ENCODE assay signal across 10 cellular contexts in the genomic region with DNA sequence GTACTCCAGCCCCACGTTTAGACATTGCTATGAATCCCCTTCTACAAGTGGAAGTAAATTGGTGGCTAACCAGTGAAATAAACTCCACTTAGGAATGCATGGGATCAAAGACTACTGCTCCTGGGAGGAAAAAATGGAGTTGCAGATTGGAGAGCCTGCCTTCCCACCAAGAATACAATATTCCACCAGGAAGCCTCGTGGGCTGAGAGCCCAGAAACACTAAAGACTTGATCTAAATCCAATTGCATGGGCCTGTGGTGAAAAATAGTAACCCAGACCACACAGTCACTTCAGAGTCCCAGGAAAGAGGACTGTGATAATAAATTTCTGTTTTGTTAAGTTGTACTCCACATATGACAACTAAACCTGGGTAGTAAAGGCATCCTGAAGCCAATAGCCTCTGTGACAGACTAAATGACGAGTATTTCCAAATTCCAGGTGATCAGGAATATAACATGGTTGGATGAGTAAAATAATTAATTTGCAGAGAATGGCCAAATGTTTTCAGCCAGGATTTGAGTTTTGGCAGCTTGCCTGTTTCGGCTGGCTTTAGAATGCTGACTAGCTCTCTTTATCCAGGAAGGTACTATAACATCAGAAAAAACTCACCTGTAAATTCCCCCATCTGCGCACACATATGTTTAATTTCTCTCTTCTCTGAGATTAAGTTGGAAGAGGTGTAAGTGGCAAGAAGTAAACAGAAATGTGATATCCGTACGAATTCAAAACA.
"Had no signal": no experiment of that assay in that cellular context is flagged by ENCODE, and none has a peak within 500 bp of the region (broad histone marks: within the 10 kb centered on the region; RNA-seq: fewer than 3 reads in every experiment).

No MANE protein-coding gene starts in this region.

- H3K27me3 ChIP-seq: left lung, neural progenitor cell, stomach had no signal

- DNase-seq: activated CD4-positive, alpha-beta T cell treated with anti-CD3 and anti-CD28 coated beads, Interleukin-2, amount 50 U/mL, for 1 hour; activated CD8-positive, alpha-beta memory T cell treated with anti-CD3 and anti-CD28 coated beads for 24 hours; activated naive CD8-positive, alpha-beta T cell treated with anti-CD3 and anti-CD28 coated beads for 36 hours; kidney; left lung; mammary epithelial cell; naive B cell; stomach had no signal

- H3K36me3 ChIP-seq: left lung, neural progenitor cell, stomach, thoracic aorta had no signal

- H3K27ac ChIP-seq: left lung, neural progenitor cell, stomach, thoracic aorta had no signal

- H3K4me3 ChIP-seq: left lung, neural progenitor cell, stomach, thoracic aorta had no signal

- H3K9me3 ChIP-seq: left lung, stomach, thoracic aorta had no signal
